ENCODE assay signal across 27 cellular contexts in the genomic region with DNA sequence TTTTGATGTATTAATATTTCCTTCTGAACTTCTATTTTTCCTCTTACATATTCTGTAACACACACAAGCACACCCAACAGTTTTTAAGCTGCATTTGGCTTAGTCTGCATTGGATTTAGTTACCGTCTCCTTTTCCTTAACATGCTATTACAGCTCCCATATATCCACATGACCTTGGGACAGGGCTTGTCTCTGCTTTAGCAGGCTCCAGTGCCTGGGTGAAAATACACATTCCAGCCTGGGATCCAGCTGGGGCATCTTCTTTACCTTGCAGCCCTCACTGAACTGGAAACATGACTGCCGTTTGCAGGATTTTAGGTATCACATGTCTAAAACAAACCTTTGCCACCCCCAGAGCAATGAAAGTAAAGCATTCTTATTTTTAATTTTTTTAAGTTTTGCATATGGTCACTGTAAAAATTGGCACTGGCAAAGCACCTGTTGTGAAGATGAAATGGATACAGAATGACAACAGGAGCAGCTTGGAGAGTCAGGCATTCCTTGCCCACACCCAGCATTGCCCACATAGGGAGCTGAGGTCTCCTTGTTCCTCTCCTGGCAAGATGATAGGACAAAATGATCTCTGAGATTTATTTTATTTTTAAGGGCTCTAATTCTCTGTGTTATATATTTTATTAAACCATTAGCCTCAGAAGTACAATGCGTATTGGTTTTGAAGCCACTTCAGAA. TPM values are rescaled to one million over a fixed set of nuclear protein-coding genes. Genes with fewer than 3 reads are reported as not detected.
DNase-seq lines count a peak whose midpoint lies in the region; ATAC-seq, FAIRE-seq and TF ChIP-seq lines count a peak whose summit lies in the region.
"Had no signal": no experiment of that assay in that cellular context is flagged by ENCODE, and none has a peak within 500 bp of the region (broad histone marks: within the 10 kb centered on the region; RNA-seq: fewer than 3 reads in every experiment).

No MANE protein-coding gene starts in this region.

- DNase-seq in HepG2 (ENCODE audit: low spot score): no peak
- DNase-seq in NCI-H2171 treated with DMSO at 0.1 percent for 48 hours (lab: John Stamatoyannopoulos, UW): peak; percentile 86
- no peak for DNase-seq in right lobe of liver
- peak; percentile 5 for DNase-seq in upper lobe of right lung
- DNase-seq in medulla oblongata (ENCODE audit: extremely low spot score): no peak
- no peak for DNase-seq in KG1 (lab: John Stamatoyannopoulos, UW)
- DNase-seq: activated CD4-positive, alpha-beta T cell treated with anti-CD3 and anti-CD28 coated beads for 1 hour; activated CD8-positive, alpha-beta memory T cell treated with anti-CD3 and anti-CD28 coated beads for 24 hours; activated naive CD4-positive, alpha-beta T cell treated with anti-CD3 and anti-CD28 coated beads, Interleukin-2, amount 50 U/mL, for 16 hours; activated T-cell treated with anti-CD3 and anti-CD28 coated beads, Interleukin-2, amount 50 U/mL, for 24 hours; aorta; CD8-positive, alpha-beta T cell; central memory CD4-positive, alpha-beta T cell; DMS79; heart right ventricle; Kasumi-1; left lung; spleen; stimulated activated CD4-positive, alpha-beta T cell treated with anti-CD3 and anti-CD28 coated beads, Interleukin-4, amount 100 ng/mL, for 1 hour; stimulated activated naive CD8-positive, alpha-beta T cell treated with anti-CD3 and anti-CD28 coated beads, Interleukin-15, Interleukin-2, amounts not matched to agents 100 U/mL and 50 U/mL, for 24 hours; T-helper 1 cell had no signal

- H3K27me3 ChIP-seq in liver (ENCODE audit: control insufficient read depth in 4 of 4, insufficient read depth in 4 of 4, low read length in 3 of 4) (no peaks in the 10 kb centered on the region), HepG2 (ENCODE audit: control insufficient read depth in 1 of 2, insufficient read depth in 2 of 2, low read length in 2 of 2) (peaks cover 5 to 54% of the 10 kb centered on the region in 2 experiments), right lobe of liver (no peaks in the 10 kb centered on the region), upper lobe of right lung (no peaks in the 10 kb centered on the region)

- POLR2A ChIA-PET in HepG2 (lab: Yijun Ruan, JAX): no interaction called here

- peaks cover 30% of the 10 kb centered on the region for H3K4me1 Mint-ChIP-seq in stimulated activated memory B cell treated with anti-CD40 and anti-IgM and Interleukin-4, amounts not matched to agents 10 μg/mL and 1 μg/mL and 100 μg/mL, for 72 hours

- no peak overlapping the region for H3K4me2 ChIP-seq in HepG2 (ENCODE audit: low read depth, low read length)

- no peak for TF ChIP-seq POLR2A in HepG2 (IDR thresholded peaks at IDR 0.05; ENCODE audit: insufficient read depth in 1 of 2, low read depth in 2 of 2, low read length in 2 of 2)
- TF ChIP-seq POLR2A in right lobe of liver (IDR thresholded peaks at IDR 0.05): no peak

- no peaks in the 10 kb centered on the region for H3K36me3 Mint-ChIP-seq in stimulated activated memory B cell treated with anti-CD40 and anti-IgM and Interleukin-4, amounts not matched to agents 10 μg/mL and 1 μg/mL and 100 μg/mL, for 72 hours
- H3K36me3 Mint-ChIP-seq: CD8-positive, alpha-beta T cell had no signal

- peaks cover 52% of the 10 kb centered on the region for H3K27me3 Mint-ChIP-seq in stimulated activated memory B cell treated with anti-CD40 and anti-IgM and Interleukin-4, amounts not matched to agents 10 μg/mL and 1 μg/mL and 100 μg/mL, for 72 hours

- H3K9ac ChIP-seq in liver (ENCODE audit: low read depth in 1 of 2, low read length in 2 of 2): no peak overlapping the region
- H3K9ac ChIP-seq in HepG2 (ENCODE audit: insufficient read depth, low read depth, low read length): no peak overlapping the region

- H3K27ac Mint-ChIP-seq in stimulated activated memory B cell treated with anti-CD40 and anti-IgM and Interleukin-4, amounts not matched to agents 10 μg/mL and 1 μg/mL and 100 μg/mL, for 72 hours: no peak overlapping the region
- H3K27ac Mint-ChIP-seq: activated T-cell treated with anti-CD3 and anti-CD28 coated beads, Interleukin-2, amount 50 U/mL, for 24 hours; CD8-positive, alpha-beta T cell had no signal

- H3K79me2 ChIP-seq in HepG2 (ENCODE audit: insufficient read depth, low read length): no peaks in the 10 kb centered on the region

- no peaks in the 10 kb centered on the region for H4K20me1 ChIP-seq in HepG2 (ENCODE audit: insufficient read depth, low read length)

- TF ChIP-seq EP300 in HepG2 (IDR thresholded peaks at IDR 0.05; ENCODE audit: low read depth in 2 of 2, low read length in 2 of 2) (no peak), HepG2 (CRISPR knock-in tag; IDR thresholded peaks at IDR 0.05; ENCODE audit: borderline replicate concordance) (no peak)

- in situ Hi-C loops in HepG2 (cut with HindIII; ENCODE audit: extremely low pct_ligation_motif_present, low pct_unique_long_range_greater_than_20kb): loop anchor here (10.0 kb wide), 1 partner anchor 126 kb away; no protein-coding TSS in a partner anchor

- CTCF ChIA-PET in HepG2 (lab: Yijun Ruan, JAX; ENCODE audit: low intra/inter-chr PET ratio, low total read pairs): no interaction called here

- no peak for FAIRE-seq in HepG2 (lab: Jason Lieb, UNC)
- FAIRE-seq: HTR-8/SVneo, RCC 7860, TTC549 had no signal

- peaks cover 0 to 27% (median 10%) of the 10 kb centered on the region in 4 donors for H3K4me1 ChIP-seq in liver (ENCODE audit: control insufficient read depth in 4 of 4, insufficient read depth in 4 of 4, low read length in 3 of 4)
- H3K4me1 ChIP-seq in HepG2 (ENCODE audit: insufficient read depth, low read length): peaks cover 30% of the 10 kb centered on the region
- peaks cover 0 to 24% (median 3%) of the 10 kb centered on the region in 4 donors for H3K4me1 ChIP-seq in right lobe of liver
- H3K4me1 ChIP-seq in upper lobe of right lung: peaks cover 21% of the 10 kb centered on the region
- H3K4me1 ChIP-seq: SJSA1 had no signal

- 75% methylated on average over 3 of the region's 3 CpGs for WGBS in liver
- WGBS in HepG2 (ENCODE audit: low lambda C conversion rate): 30% methylated on average over 3 of the region's 3 CpGs
- WGBS in right lobe of liver (ENCODE audit: insufficient coverage, low coverage, low lambda C conversion rate, missing lambda C conversion rate): 54% methylated on average over 3 of the region's 3 CpGs

- H3K36me3 ChIP-seq in liver (ENCODE audit: control insufficient read depth in 4 of 4, insufficient read depth in 3 of 4, low read depth in 1 of 4, low read length in 3 of 4) (no peaks in the 10 kb centered on the region), HepG2 (replicated peaks in 1 of 2; ENCODE audit: control insufficient read depth in 1 of 2, insufficient read depth in 2 of 2, low read length in 2 of 2) (no peaks in the 10 kb centered on the region), right lobe of liver (peaks cover 0 to 11% (median 4%) of the 10 kb centered on the region in 4 donors), upper lobe of right lung (no peaks in the 10 kb centered on the region)
- H3K36me3 ChIP-seq: heart right ventricle, left lung, SJSA1, spleen had no signal

- peaks cover 8% of the 10 kb centered on the region for H3K9me3 Mint-ChIP-seq in stimulated activated memory B cell treated with anti-CD40 and anti-IgM and Interleukin-4, amounts not matched to agents 10 μg/mL and 1 μg/mL and 100 μg/mL, for 72 hours
- H3K9me3 Mint-ChIP-seq: activated T-cell treated with anti-CD3 and anti-CD28 coated beads, Interleukin-2, amount 50 U/mL, for 24 hours had no signal

- H3K4me3 Mint-ChIP-seq in stimulated activated memory B cell treated with anti-CD40 and anti-IgM and Interleukin-4, amounts not matched to agents 10 μg/mL and 1 μg/mL and 100 μg/mL, for 72 hours: no peak overlapping the region
- H3K4me3 Mint-ChIP-seq: activated T-cell treated with anti-CD3 and anti-CD28 coated beads, Interleukin-2, amount 50 U/mL, for 24 hours; CD8-positive, alpha-beta T cell had no signal

- H3K9me3 ChIP-seq in liver (ENCODE audit: control insufficient read depth in 4 of 4, low read length in 3 of 4) (peaks cover 0 to 6% (median 1%) of the 10 kb centered on the region in 4 donors), HepG2 (ENCODE audit: low read length) (no peaks in the 10 kb centered on the region), right lobe of liver (no peaks in the 10 kb centered on the region), upper lobe of right lung (no peaks in the 10 kb centered on the region)
- H3K9me3 ChIP-seq: SJSA1 had no signal

- intact Hi-C loops in HepG2 (cut with micrococcal nuclease; ENCODE audit: unreplicated experiment): no loop called here
- intact Hi-C loops in right lobe of liver (cut with DNase I): loop anchor here (10.0 kb wide), 2 partner anchors 46 to 126 kb away; no protein-coding TSS in a partner anchor
- intact Hi-C loops in upper lobe of right lung (cut with DNase I): no loop called here

- TF ChIP-seq RAD21 in liver (IDR thresholded peaks at IDR 0.05): peak in 1 of 2 donors; percentile 37
- no peak for TF ChIP-seq RAD21 in HepG2 (CRISPR knock-in tag; IDR thresholded peaks at IDR 0.05)

- no peak overlapping the region for H2AFZ ChIP-seq in HepG2 (ENCODE audit: low read length)

- H3K4me3 ChIP-seq in liver (ENCODE audit: low read depth in 1 of 3, low read length in 3 of 3) (no peak overlapping the region), HepG2 (replicated peaks in 1 of 3; ENCODE audit: insufficient read depth in 1 of 3, low read depth in 2 of 3, low read length in 3 of 3) (no peak overlapping the region), right lobe of liver (no peak overlapping the region), upper lobe of right lung (no peak overlapping the region)
- H3K4me3 ChIP-seq: heart right ventricle, left lung, SJSA1, spleen had no signal

- no peak for ATAC-seq in HepG2
- ATAC-seq in right lobe of liver: no peak
- ATAC-seq in upper lobe of right lung: no peak
- no peak for ATAC-seq in stimulated activated memory B cell treated with anti-CD40 and anti-IgM and Interleukin-4, amounts not matched to agents 10 μg/mL and 1 μg/mL and 100 μg/mL, for 72 hours
- ATAC-seq: CD8-positive, alpha-beta T cell; heart right ventricle; left lung; stimulated activated naive CD8-positive, alpha-beta T cell treated with anti-CD3 and anti-CD28 coated beads, Interleukin-15, Interleukin-2, amounts not matched to agents 100 U/mL and 50 U/mL, for 24 hours had no signal

- TF ChIP-seq CTCF in liver (IDR thresholded peaks at IDR 0.05; ENCODE audit: low read depth, low read length, missing input control) (no peak), HepG2 (CRISPR knock-in tag; IDR thresholded peaks at IDR 0.05) (no peak), right lobe of liver (IDR thresholded peaks at IDR 0.05) (no peak), upper lobe of right lung (IDR thresholded peaks at IDR 0.05) (no peak)

- BruUV-seq in HepG2 (replicated peaks; lab: Mats Ljungman, UMichigan): no TSS peak

- H3K27ac ChIP-seq in liver (ENCODE audit: low read depth in 1 of 2, low read length in 2 of 2) (peak overlapping the region; percentile 0 to 16), HepG2 (ENCODE audit: extremely low read length, insufficient read depth, low read length) (no peak overlapping the region), right lobe of liver (peak overlapping the region in 2 of 3 donors; percentile 25 to 89), upper lobe of right lung (no peak overlapping the region)
- H3K27ac ChIP-seq: heart right ventricle, left lung, SJSA1, spleen had no signal

RNA-seq across cellular contexts. Expression of a gene that starts 4.0 kb away (rescaled TPM):
- total RNA-seq in liver (10 to 100 TPM in 1 of 2 donors, 1 to 10 TPM in 1; 5.5 to 20.7 TPM), HepG2 (2016; rRNA removed; fragmentation: Illumina TruSeq; extraction: Trizol) (not detected in 2 replicates), right lobe of liver (100 to 1,000 TPM in 2 of 6 experiments, 10 to 100 TPM in 4; 11.4 to 130 (median 30.9) TPM), upper lobe of right lung (19.8 TPM)
- polyA plus RNA-seq in liver (100 to 1,000 TPM in 1 of 2 donors, 10 to 100 TPM in 1; 66.0 to 106 TPM), HepG2 (2011; rRNA removed) (not detected in 2 replicates)
- total RNA-seq in HepG2 (2016; cell fraction: cytosol; rRNA removed; fragmentation: Illumina TruSeq; extraction: Trizol; ENCODE audit: low read depth): not detected in 2 replicates
- total RNA-seq in HepG2 (2016; cell fraction: insoluble cytoplasmic fraction; rRNA removed; fragmentation: Illumina TruSeq; extraction: Trizol): not detected in 2 replicates
- total RNA-seq in HepG2 (2016; cell fraction: membrane; rRNA removed; fragmentation: Illumina TruSeq; extraction: Trizol): not detected in 2 replicates
- total RNA-seq in HepG2 (2016; cell fraction: nucleus; rRNA removed; fragmentation: Illumina TruSeq; extraction: Trizol): not detected in 2 replicates
- not detected in 2 replicates for polyA plus RNA-seq in HepG2 (2011; cell fraction: cytosol; rRNA removed)
- polyA plus RNA-seq in HepG2 (2011; cell fraction: nucleus; rRNA removed): not detected in 2 replicates
- polyA plus RNA-seq in HepG2 (2012): not detected in 2 replicates
- polyA plus RNA-seq in HepG2 (2016; cell fraction: cytosol; fragmentation: Illumina TruSeq; extraction: Trizol; ENCODE audit: low read depth): not detected in 2 replicates
- polyA plus RNA-seq in HepG2 (2016; cell fraction: insoluble cytoplasmic fraction; fragmentation: Illumina TruSeq; extraction: Trizol; ENCODE audit: low read depth): not detected in 2 replicates
- polyA plus RNA-seq in HepG2 (2016; cell fraction: membrane; fragmentation: Illumina TruSeq; extraction: Trizol; ENCODE audit: low read depth): not detected in 2 replicates
- polyA plus RNA-seq in HepG2 (2016; cell fraction: nucleus; fragmentation: Illumina TruSeq; extraction: Trizol; ENCODE audit: insufficient read depth, low read depth): not detected in 2 replicates
- polyA minus RNA-seq in HepG2 (2011; rRNA and poly(A)+ RNA removed; ENCODE audit: low replicate concordance): not detected in 2 replicates
- polyA minus RNA-seq in HepG2 (2011; cell fraction: cytosol; rRNA and poly(A)+ RNA removed): not detected in 2 replicates
- not detected in 2 replicates for polyA minus RNA-seq in HepG2 (2011; cell fraction: nucleus; rRNA and poly(A)+ RNA removed)
- total RNA-seq: SJSA1 had no signal

Comparison
In these comparisons a context has a peak if more than half of its experiments do, and no peak if none do; other contexts are left out.
1. H3K27ac ChIP-seq: peak in liver (2 of 2) and right lobe of liver (2 of 3); none in HepG2 (single experiment) and upper lobe of right lung (single experiment).
2. RNA of a gene that starts 4.0 kb away (total RNA-seq): 11.4 to 130 TPM in right lobe of liver, 5.5 to 20.7 TPM in liver and 19.8 TPM in upper lobe of right lung (single experiment); not detected in HepG2; every median in the first group is over 4 times any median in the second.
3. intact Hi-C loops: an anchor here in right lobe of liver (10.0 kb wide); none called in HepG2 and upper lobe of right lung.
4. DNase-seq: peak in NCI-H2171 treated with DMSO at 0.1 percent for 48 hours (single experiment) and upper lobe of right lung (single experiment); none in HepG2 (single experiment), right lobe of liver (0 of 3), medulla oblongata (single experiment) and KG1 (single experiment).